Comparison of ENCODE assay signal across 9 cellular contexts in genomic region chr2:106566050-106566449, GRCh38.
DNase-seq lines count a peak whose midpoint lies in the region; ATAC-seq, FAIRE-seq and TF ChIP-seq lines count a peak whose summit lies in the region.
"Had no signal": no experiment of that assay in that cellular context is flagged by ENCODE, and none has a peak within 500 bp of the region (broad histone marks: within the 10 kb centered on the region; RNA-seq: fewer than 3 reads in every experiment).

No MANE protein-coding gene starts in this region.

- no peaks in the 10 kb centered on the region for H3K4me1 ChIP-seq in HepG2 (ENCODE audit: insufficient read depth, low read length)
- H3K4me1 ChIP-seq in small intestine (ENCODE audit: control insufficient read depth in 2 of 2, insufficient read depth in 1 of 2, low read depth in 1 of 2, low read length in 1 of 2), result no peaks in the 10 kb centered on the region

- H3K4me3 ChIP-seq in HepG2 (replicated peaks in 1 of 3; ENCODE audit: insufficient read depth in 1 of 3, low read depth in 2 of 3, low read length in 3 of 3) (no peak overlapping the region), small intestine (ENCODE audit: low read depth in 1 of 2, low read length in 2 of 2) (no peak overlapping the region)

- CTCF ChIA-PET in activated CD8-positive, alpha-beta memory T cell treated with anti-CD3 and anti-CD28 coated beads, Interleukin-2, amount 10 ng/mL, durations not matched to agents 7 days and 5 days (lab: Charles Lee), result no interaction called here
- CTCF ChIA-PET in HepG2 (lab: Yijun Ruan, JAX; ENCODE audit: low intra/inter-chr PET ratio, low total read pairs), result no interaction called here

- no peak for TF ChIP-seq RAD21 in HepG2 (CRISPR knock-in tag; IDR thresholded peaks at IDR 0.05)

- H3K4me1 Mint-ChIP-seq in activated CD8-positive, alpha-beta memory T cell treated with anti-CD3 and anti-CD28 coated beads, Interleukin-2, amount 10 ng/mL, durations not matched to agents 7 days and 5 days, result no peaks in the 10 kb centered on the region
- peaks cover 22% of the 10 kb centered on the region for H3K4me1 Mint-ChIP-seq in activated T-cell treated with anti-CD3 and anti-CD28 coated beads, Interleukin-2, amount 50 U/mL, for 4 hours (ENCODE audit: low read depth)
- peaks cover 34% of the 10 kb centered on the region for H3K4me1 Mint-ChIP-seq in stimulated activated naive CD8-positive, alpha-beta T cell treated with anti-CD3 and anti-CD28 coated beads, Interleukin-15, amount 100 ng/mL, for 72 hours

- H3K4me3 Mint-ChIP-seq in activated CD8-positive, alpha-beta memory T cell treated with anti-CD3 and anti-CD28 coated beads, Interleukin-2, amount 10 ng/mL, durations not matched to agents 7 days and 5 days, result no peak overlapping the region
- no peak overlapping the region for H3K4me3 Mint-ChIP-seq in activated T-cell treated with anti-CD3 and anti-CD28 coated beads, Interleukin-2, amount 50 U/mL, for 4 hours
- peak overlapping the region; percentile 11 to 46 for H3K4me3 Mint-ChIP-seq in stimulated activated naive CD8-positive, alpha-beta T cell treated with anti-CD3 and anti-CD28 coated beads, Interleukin-15, amount 100 ng/mL, for 72 hours
- H3K4me3 Mint-ChIP-seq: CD14-positive monocyte had no signal

- DNase-seq in activated CD8-positive, alpha-beta memory T cell treated with anti-CD3 and anti-CD28 coated beads, Interleukin-2, amount 50 U/mL, for 48 hours, result peak; percentile 64
- DNase-seq in activated CD8-positive, alpha-beta memory T cell treated with anti-CD3 and anti-CD28 coated beads, Interleukin-2, amount 10 ng/mL, durations not matched to agents 7 days and 5 days, result no peak
- no peak for DNase-seq in activated T-cell treated with anti-CD3 and anti-CD28 coated beads, Interleukin-2, amount 50 U/mL, for 4 hours
- peak; percentile 21 for DNase-seq in HepG2 (ENCODE audit: low spot score)
- peak in 1 of 2 donors; percentile 56 for DNase-seq in stimulated activated naive CD8-positive, alpha-beta T cell treated with anti-CD3 and anti-CD28 coated beads, Interleukin-15, amount 100 ng/mL, for 72 hours
- no peak for DNase-seq in small intestine
- DNase-seq in NCI-H1436 treated with DMSO at 0.1 percent for 48 hours (lab: John Stamatoyannopoulos, UW), result no peak

- no TSS peak for BruUV-seq in HepG2 (replicated peaks; lab: Mats Ljungman, UMichigan)

- FAIRE-seq in HepG2 (lab: Jason Lieb, UNC) (no peak), small intestine (lab: Jason Lieb, UNC) (no peak)

- no peak for ATAC-seq in activated CD8-positive, alpha-beta memory T cell treated with anti-CD3 and anti-CD28 coated beads, Interleukin-2, amount 10 ng/mL, durations not matched to agents 7 days and 5 days
- peak; percentile 78 to 90 for ATAC-seq in activated T-cell treated with anti-CD3 and anti-CD28 coated beads, Interleukin-2, amount 50 U/mL, for 4 hours
- ATAC-seq in HepG2 (no peak), GM19455 (IDR thresholded peaks at IDR 0.05; ENCODE audit: unreplicated experiment) (no peak)
- peak; percentile 93 for ATAC-seq in stimulated activated naive CD8-positive, alpha-beta T cell treated with anti-CD3 and anti-CD28 coated beads, Interleukin-15, amount 100 ng/mL, for 72 hours

- H3K36me3 ChIP-seq in HepG2 (replicated peaks in 1 of 2; ENCODE audit: control insufficient read depth in 1 of 2, insufficient read depth in 2 of 2, low read length in 2 of 2), result no peaks in the 10 kb centered on the region
- H3K36me3 ChIP-seq in small intestine (ENCODE audit: control insufficient read depth in 2 of 2, insufficient read depth in 2 of 2, low read length in 2 of 2), result no peaks in the 10 kb centered on the region

- in situ Hi-C loops in HepG2 (cut with HindIII; ENCODE audit: extremely low pct_ligation_motif_present, low pct_unique_long_range_greater_than_20kb), result no loop called here

- no peak overlapping the region for H3K9ac ChIP-seq in HepG2 (ENCODE audit: insufficient read depth, low read depth, low read length)

- H3K79me2 ChIP-seq in HepG2 (ENCODE audit: insufficient read depth, low read length), result no peaks in the 10 kb centered on the region

- H3K27ac ChIP-seq in HepG2 (ENCODE audit: extremely low read length, insufficient read depth, low read length) (no peak overlapping the region), small intestine (ENCODE audit: low read depth in 1 of 2, low read length in 1 of 2) (no peak overlapping the region)

- WGBS in HepG2 (ENCODE audit: low lambda C conversion rate), result 18% methylated on average over 6 of the region's 6 CpGs
- WGBS in small intestine, 3 donors, result 41 to 45% (median 43%) methylated on average over 6 of the region's 6 CpGs

- POLR2A ChIA-PET in HepG2 (lab: Yijun Ruan, JAX), result no interaction called here

- H3K4me2 ChIP-seq in HepG2 (ENCODE audit: low read depth, low read length), result no peak overlapping the region

- H3K36me3 Mint-ChIP-seq in activated CD8-positive, alpha-beta memory T cell treated with anti-CD3 and anti-CD28 coated beads, Interleukin-2, amount 10 ng/mL, durations not matched to agents 7 days and 5 days, result no peaks in the 10 kb centered on the region
- H3K36me3 Mint-ChIP-seq in activated T-cell treated with anti-CD3 and anti-CD28 coated beads, Interleukin-2, amount 50 U/mL, for 4 hours (ENCODE audit: insufficient read depth), result no peaks in the 10 kb centered on the region
- H3K36me3 Mint-ChIP-seq: CD14-positive monocyte had no signal

- intact Hi-C loops in HepG2 (cut with micrococcal nuclease; ENCODE audit: unreplicated experiment), result no loop called here

- no peaks in the 10 kb centered on the region for H3K9me3 Mint-ChIP-seq in activated CD8-positive, alpha-beta memory T cell treated with anti-CD3 and anti-CD28 coated beads, Interleukin-2, amount 10 ng/mL, durations not matched to agents 7 days and 5 days (ENCODE audit: low read depth)
- H3K9me3 Mint-ChIP-seq in activated T-cell treated with anti-CD3 and anti-CD28 coated beads, Interleukin-2, amount 50 U/mL, for 4 hours, result no peaks in the 10 kb centered on the region
- no peaks in the 10 kb centered on the region for H3K9me3 Mint-ChIP-seq in stimulated activated naive CD8-positive, alpha-beta T cell treated with anti-CD3 and anti-CD28 coated beads, Interleukin-15, amount 100 ng/mL, for 72 hours

- H3K9me3 ChIP-seq in HepG2 (ENCODE audit: low read length) (no peaks in the 10 kb centered on the region), small intestine (ENCODE audit: control insufficient read depth, low read depth) (no peaks in the 10 kb centered on the region)

- no peak for TF ChIP-seq CTCF in HepG2 (CRISPR knock-in tag; IDR thresholded peaks at IDR 0.05)

- H3K27me3 ChIP-seq in HepG2 (ENCODE audit: control insufficient read depth in 1 of 2, insufficient read depth in 2 of 2, low read length in 2 of 2) (0 out of 5 replicates have a peak, but pooled peaks cover 0 to 4% of the 10 kb centered on the region in 2 experiments), small intestine (ENCODE audit: control insufficient read depth in 2 of 2, insufficient read depth in 2 of 2, low read length in 2 of 2) (no peaks in the 10 kb centered on the region)

- H4K20me1 ChIP-seq in HepG2 (ENCODE audit: insufficient read depth, low read length), result no peaks in the 10 kb centered on the region

- TF ChIP-seq POLR2A in HepG2 (IDR thresholded peaks at IDR 0.05; ENCODE audit: insufficient read depth in 1 of 2, low read depth in 2 of 2, low read length in 2 of 2), result no peak

- no peak for TF ChIP-seq EP300 in HepG2 (IDR thresholded peaks at IDR 0.05; ENCODE audit: low read depth in 2 of 2, low read length in 2 of 2)
- no peak for TF ChIP-seq EP300 in HepG2 (CRISPR knock-in tag; IDR thresholded peaks at IDR 0.05; ENCODE audit: borderline replicate concordance)

- H2AFZ ChIP-seq in HepG2 (ENCODE audit: low read length), result no peak overlapping the region

- H3K27me3 Mint-ChIP-seq in activated CD8-positive, alpha-beta memory T cell treated with anti-CD3 and anti-CD28 coated beads, Interleukin-2, amount 10 ng/mL, durations not matched to agents 7 days and 5 days, result peaks cover 39% of the 10 kb centered on the region
- peaks cover 2% of the 10 kb centered on the region for H3K27me3 Mint-ChIP-seq in activated T-cell treated with anti-CD3 and anti-CD28 coated beads, Interleukin-2, amount 50 U/mL, for 4 hours (ENCODE audit: low read depth)
- H3K27me3 Mint-ChIP-seq in stimulated activated naive CD8-positive, alpha-beta T cell treated with anti-CD3 and anti-CD28 coated beads, Interleukin-15, amount 100 ng/mL, for 72 hours, result peaks cover 12% of the 10 kb centered on the region

- H3K27ac Mint-ChIP-seq in activated CD8-positive, alpha-beta memory T cell treated with anti-CD3 and anti-CD28 coated beads, Interleukin-2, amount 10 ng/mL, durations not matched to agents 7 days and 5 days, result no peak overlapping the region
- peak overlapping the region in 1 of 2 donors; percentile 66 for H3K27ac Mint-ChIP-seq in stimulated activated naive CD8-positive, alpha-beta T cell treated with anti-CD3 and anti-CD28 coated beads, Interleukin-15, amount 100 ng/mL, for 72 hours

TF ChIP-seq in HepG2, 621 proteins besides CTCF, POLR2A, EP300 and RAD21:
- TF ChIP-seq POGZ (CRISPR knock-in tag; IDR thresholded peaks at IDR 0.05) (no peak), ZNF512B (CRISPR knock-in tag; IDR thresholded peaks at IDR 0.05; ENCODE audit: borderline replicate concordance) (no peak), FOSL2 (CRISPR knock-in tag; IDR thresholded peaks at IDR 0.05) (peak; percentile 38; the same call in 1 of the 2 replicates), BHLHE40 (IDR thresholded peaks at IDR 0.05; ENCODE audit: low read length) (no peak)

Comparison
In these comparisons a context has a peak if more than half of its experiments do, and no peak if none do; other contexts are left out.
1. DNase-seq: peak in activated CD8-positive, alpha-beta memory T cell treated with anti-CD3 and anti-CD28 coated beads, Interleukin-2, amount 50 U/mL, for 48 hours (single experiment) and HepG2 (single experiment); none in activated CD8-positive, alpha-beta memory T cell treated with anti-CD3 and anti-CD28 coated beads, Interleukin-2, amount 10 ng/mL, durations not matched to agents 7 days and 5 days (single experiment), activated T-cell treated with anti-CD3 and anti-CD28 coated beads, Interleukin-2, amount 50 U/mL, for 4 hours (single experiment), small intestine (single experiment) and NCI-H1436 treated with DMSO at 0.1 percent for 48 hours (single experiment).
2. ATAC-seq: peak in activated T-cell treated with anti-CD3 and anti-CD28 coated beads, Interleukin-2, amount 50 U/mL, for 4 hours (2 of 2) and stimulated activated naive CD8-positive, alpha-beta T cell treated with anti-CD3 and anti-CD28 coated beads, Interleukin-15, amount 100 ng/mL, for 72 hours (single experiment); none in activated CD8-positive, alpha-beta memory T cell treated with anti-CD3 and anti-CD28 coated beads, Interleukin-2, amount 10 ng/mL, durations not matched to agents 7 days and 5 days (single experiment), HepG2 (single experiment) and GM19455 (single experiment).
3. H3K4me3 Mint-ChIP-seq: peak in stimulated activated naive CD8-positive, alpha-beta T cell treated with anti-CD3 and anti-CD28 coated beads, Interleukin-15, amount 100 ng/mL, for 72 hours (2 of 2); none in activated CD8-positive, alpha-beta memory T cell treated with anti-CD3 and anti-CD28 coated beads, Interleukin-2, amount 10 ng/mL, durations not matched to agents 7 days and 5 days (single experiment) and activated T-cell treated with anti-CD3 and anti-CD28 coated beads, Interleukin-2, amount 50 U/mL, for 4 hours (single experiment).